3 cellular contexts compared by ENCODE assay signal in the genomic region with DNA sequence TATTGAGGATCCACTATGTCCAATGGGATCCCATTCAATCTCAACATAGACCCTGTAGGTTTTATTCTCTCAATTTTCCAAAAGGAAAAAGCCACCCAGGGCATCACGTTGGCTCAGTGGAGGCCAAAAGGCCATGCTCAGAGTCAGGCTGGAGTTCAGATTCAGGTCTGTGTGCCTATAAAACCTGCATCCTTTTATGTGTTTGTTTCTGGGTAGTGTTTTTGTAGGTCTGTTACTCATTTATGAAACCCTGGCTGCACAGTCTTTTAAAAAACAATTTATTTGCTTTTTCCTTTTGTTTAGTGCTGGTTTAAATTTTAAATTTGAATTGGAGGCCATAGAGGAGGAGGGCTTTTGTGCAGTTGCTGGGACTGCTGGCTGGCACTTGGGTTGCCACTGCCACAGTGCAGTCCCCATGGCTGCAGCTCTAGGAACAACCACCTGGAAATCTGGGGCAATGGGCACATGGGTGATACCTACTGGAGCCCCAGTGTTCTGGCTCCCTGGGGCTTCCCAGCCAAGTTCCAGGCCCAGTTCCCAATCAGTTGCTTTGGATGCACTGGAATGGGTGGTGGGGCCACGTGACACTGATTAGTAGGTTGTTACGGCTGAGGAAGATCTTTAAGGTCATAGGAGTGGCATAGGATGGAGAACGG.
TF ChIP-seq lines count a peak whose summit lies in the region.

No MANE protein-coding gene starts in this region.

TF ChIP-seq in A549, 52 proteins besides CTCF, POLR2A, EP300 and RAD21 (continues in another document):
- no peak for TF ChIP-seq KDM5A (IDR thresholded peaks at IDR 0.05)
- no peak for TF ChIP-seq RNF2 (IDR thresholded peaks at IDR 0.05; ENCODE audit: borderline replicate concordance, low read depth)
- no peak for TF ChIP-seq SREBF2 (IDR thresholded peaks at IDR 0.05)
- TF ChIP-seq ZFP36 (IDR thresholded peaks at IDR 0.05; ENCODE audit: borderline replicate concordance, partially characterized antibody) = no peak
- no peak for TF ChIP-seq EHF (CRISPR knock-in tag; IDR thresholded peaks at IDR 0.05)
- no peak for TF ChIP-seq TP53 (CRISPR knock-in tag; IDR thresholded peaks at IDR 0.05)
- no peak for TF ChIP-seq FOXS1 (CRISPR knock-in tag; IDR thresholded peaks at IDR 0.05)
- TF ChIP-seq, protein P1, sequence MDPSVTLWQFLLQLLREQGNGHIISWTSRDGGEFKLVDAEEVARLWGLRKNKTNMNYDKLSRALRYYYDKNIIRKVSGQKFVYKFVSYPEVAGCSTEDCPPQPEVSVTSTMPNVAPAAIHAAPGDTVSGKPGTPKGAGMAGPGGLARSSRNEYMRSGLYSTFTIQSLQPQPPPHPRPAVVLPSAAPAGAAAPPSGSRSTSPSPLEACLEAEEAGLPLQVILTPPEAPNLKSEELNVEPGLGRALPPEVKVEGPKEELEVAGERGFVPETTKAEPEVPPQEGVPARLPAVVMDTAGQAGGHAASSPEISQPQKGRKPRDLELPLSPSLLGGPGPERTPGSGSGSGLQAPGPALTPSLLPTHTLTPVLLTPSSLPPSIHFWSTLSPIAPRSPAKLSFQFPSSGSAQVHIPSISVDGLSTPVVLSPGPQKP (IDR thresholded peaks at IDR 0.05; ENCODE audit: low read depth, low read length) = no peak
- TF ChIP-seq JUN (IDR thresholded peaks at IDR 0.05) = no peak
- no peak for TF ChIP-seq KDM1A (IDR thresholded peaks at IDR 0.05; ENCODE audit: low read depth)
- TF ChIP-seq, protein P2, sequence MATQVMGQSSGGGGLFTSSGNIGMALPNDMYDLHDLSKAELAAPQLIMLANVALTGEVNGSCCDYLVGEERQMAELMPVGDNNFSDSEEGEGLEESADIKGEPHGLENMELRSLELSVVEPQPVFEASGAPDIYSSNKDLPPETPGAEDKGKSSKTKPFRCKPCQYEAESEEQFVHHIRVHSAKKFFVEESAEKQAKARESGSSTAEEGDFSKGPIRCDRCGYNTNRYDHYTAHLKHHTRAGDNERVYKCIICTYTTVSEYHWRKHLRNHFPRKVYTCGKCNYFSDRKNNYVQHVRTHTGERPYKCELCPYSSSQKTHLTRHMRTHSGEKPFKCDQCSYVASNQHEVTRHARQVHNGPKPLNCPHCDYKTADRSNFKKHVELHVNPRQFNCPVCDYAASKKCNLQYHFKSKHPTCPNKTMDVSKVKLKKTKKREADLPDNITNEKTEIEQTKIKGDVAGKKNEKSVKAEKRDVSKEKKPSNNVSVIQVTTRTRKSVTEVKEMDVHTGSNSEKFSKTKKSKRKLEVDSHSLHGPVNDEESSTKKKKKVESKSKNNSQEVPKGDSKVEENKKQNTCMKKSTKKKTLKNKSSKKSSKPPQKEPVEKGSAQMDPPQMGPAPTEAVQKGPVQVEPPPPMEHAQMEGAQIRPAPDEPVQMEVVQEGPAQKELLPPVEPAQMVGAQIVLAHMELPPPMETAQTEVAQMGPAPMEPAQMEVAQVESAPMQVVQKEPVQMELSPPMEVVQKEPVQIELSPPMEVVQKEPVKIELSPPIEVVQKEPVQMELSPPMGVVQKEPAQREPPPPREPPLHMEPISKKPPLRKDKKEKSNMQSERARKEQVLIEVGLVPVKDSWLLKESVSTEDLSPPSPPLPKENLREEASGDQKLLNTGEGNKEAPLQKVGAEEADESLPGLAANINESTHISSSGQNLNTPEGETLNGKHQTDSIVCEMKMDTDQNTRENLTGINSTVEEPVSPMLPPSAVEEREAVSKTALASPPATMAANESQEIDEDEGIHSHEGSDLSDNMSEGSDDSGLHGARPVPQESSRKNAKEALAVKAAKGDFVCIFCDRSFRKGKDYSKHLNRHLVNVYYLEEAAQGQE (IDR thresholded peaks at IDR 0.05) = no peak
- TF ChIP-seq HEYL (CRISPR knock-in tag; IDR thresholded peaks at IDR 0.05) = no peak
- TF ChIP-seq HOXA7 (CRISPR knock-in tag; IDR thresholded peaks at IDR 0.05) = no peak
- TF ChIP-seq FOSL2 (IDR thresholded peaks at IDR 0.05) = no peak
- no peak for TF ChIP-seq FOSL2 (CRISPR knock-in tag; IDR thresholded peaks at IDR 0.05)
- no peak for TF ChIP-seq RFX5 (IDR thresholded peaks at IDR 0.05)
- no peak for TF ChIP-seq RCOR1 (IDR thresholded peaks at IDR 0.05; ENCODE audit: low read depth, low read length)
- TF ChIP-seq, protein P3, sequence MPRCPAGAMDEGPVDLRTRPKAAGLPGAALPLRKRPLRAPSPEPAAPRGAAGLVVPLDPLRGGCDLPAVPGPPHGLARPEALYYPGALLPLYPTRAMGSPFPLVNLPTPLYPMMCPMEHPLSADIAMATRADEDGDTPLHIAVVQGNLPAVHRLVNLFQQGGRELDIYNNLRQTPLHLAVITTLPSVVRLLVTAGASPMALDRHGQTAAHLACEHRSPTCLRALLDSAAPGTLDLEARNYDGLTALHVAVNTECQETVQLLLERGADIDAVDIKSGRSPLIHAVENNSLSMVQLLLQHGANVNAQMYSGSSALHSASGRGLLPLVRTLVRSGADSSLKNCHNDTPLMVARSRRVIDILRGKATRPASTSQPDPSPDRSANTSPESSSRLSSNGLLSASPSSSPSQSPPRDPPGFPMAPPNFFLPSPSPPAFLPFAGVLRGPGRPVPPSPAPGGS (IDR thresholded peaks at IDR 0.05) = no peak

TF ChIP-seq in IMR-90, 13 proteins besides CTCF, POLR2A, EP300 and RAD21:
- no peak for TF ChIP-seq MAZ (IDR thresholded peaks at IDR 0.05; ENCODE audit: borderline replicate concordance, low read depth, low read length)
- TF ChIP-seq NFE2L2 (IDR thresholded peaks at IDR 0.05; ENCODE audit: low read depth, low read length) = no peak
- no peak for TF ChIP-seq CEBPB (IDR thresholded peaks at IDR 0.05; ENCODE audit: low read depth, low read length)

TF ChIP-seq in HepG2, 621 proteins besides CTCF, POLR2A, EP300 and RAD21 (continues in another document):
- TF ChIP-seq ZNF619 (CRISPR knock-in tag; IDR thresholded peaks at IDR 0.05) = no peak
- no peak for TF ChIP-seq HDAC6 (IDR thresholded peaks at IDR 0.05; ENCODE audit: low read depth, low read length)
- TF ChIP-seq, protein P4, sequence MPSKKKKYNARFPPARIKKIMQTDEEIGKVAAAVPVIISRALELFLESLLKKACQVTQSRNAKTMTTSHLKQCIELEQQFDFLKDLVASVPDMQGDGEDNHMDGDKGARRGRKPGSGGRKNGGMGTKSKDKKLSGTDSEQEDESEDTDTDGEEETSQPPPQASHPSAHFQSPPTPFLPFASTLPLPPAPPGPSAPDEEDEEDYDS (CRISPR knock-in tag; IDR thresholded peaks at IDR 0.05) = peak; percentile 35; the same call in 1 of the 2 replicates
- no peak for TF ChIP-seq ZNF567 (CRISPR knock-in tag; IDR thresholded peaks at IDR 0.05; ENCODE audit: borderline replicate concordance)
- no peak for TF ChIP-seq ZNF274 (CRISPR knock-in tag; IDR thresholded peaks at IDR 0.05)
- no peak for TF ChIP-seq ZNF143 (CRISPR knock-in tag; IDR thresholded peaks at IDR 0.05)
- no peak for TF ChIP-seq WIZ (CRISPR knock-in tag; IDR thresholded peaks at IDR 0.05)
- TF ChIP-seq PHF8 (CRISPR knock-in tag; IDR thresholded peaks at IDR 0.05) = no peak
- peak; percentile 27; the same call in 1 of the 2 replicates for TF ChIP-seq RARA (CRISPR knock-in tag; IDR thresholded peaks at IDR 0.05)
- TF ChIP-seq, protein P5, sequence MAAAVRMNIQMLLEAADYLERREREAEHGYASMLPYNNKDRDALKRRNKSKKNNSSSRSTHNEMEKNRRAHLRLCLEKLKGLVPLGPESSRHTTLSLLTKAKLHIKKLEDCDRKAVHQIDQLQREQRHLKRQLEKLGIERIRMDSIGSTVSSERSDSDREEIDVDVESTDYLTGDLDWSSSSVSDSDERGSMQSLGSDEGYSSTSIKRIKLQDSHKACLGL (CRISPR knock-in tag; IDR thresholded peaks at IDR 0.05) = no peak
- TF ChIP-seq, protein P6, sequence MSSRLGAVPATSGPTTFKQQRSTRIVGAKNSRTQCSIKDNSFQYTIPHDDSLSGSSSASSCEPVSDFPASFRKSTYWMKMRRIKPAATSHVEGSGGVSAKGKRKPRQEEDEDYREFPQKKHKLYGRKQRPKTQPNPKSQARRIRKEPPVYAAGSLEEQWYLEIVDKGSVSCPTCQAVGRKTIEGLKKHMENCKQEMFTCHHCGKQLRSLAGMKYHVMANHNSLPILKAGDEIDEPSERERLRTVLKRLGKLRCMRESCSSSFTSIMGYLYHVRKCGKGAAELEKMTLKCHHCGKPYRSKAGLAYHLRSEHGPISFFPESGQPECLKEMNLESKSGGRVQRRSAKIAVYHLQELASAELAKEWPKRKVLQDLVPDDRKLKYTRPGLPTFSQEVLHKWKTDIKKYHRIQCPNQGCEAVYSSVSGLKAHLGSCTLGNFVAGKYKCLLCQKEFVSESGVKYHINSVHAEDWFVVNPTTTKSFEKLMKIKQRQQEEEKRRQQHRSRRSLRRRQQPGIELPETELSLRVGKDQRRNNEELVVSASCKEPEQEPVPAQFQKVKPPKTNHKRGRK (CRISPR knock-in tag; IDR thresholded peaks at IDR 0.05) = no peak
- TF ChIP-seq, protein P7, sequence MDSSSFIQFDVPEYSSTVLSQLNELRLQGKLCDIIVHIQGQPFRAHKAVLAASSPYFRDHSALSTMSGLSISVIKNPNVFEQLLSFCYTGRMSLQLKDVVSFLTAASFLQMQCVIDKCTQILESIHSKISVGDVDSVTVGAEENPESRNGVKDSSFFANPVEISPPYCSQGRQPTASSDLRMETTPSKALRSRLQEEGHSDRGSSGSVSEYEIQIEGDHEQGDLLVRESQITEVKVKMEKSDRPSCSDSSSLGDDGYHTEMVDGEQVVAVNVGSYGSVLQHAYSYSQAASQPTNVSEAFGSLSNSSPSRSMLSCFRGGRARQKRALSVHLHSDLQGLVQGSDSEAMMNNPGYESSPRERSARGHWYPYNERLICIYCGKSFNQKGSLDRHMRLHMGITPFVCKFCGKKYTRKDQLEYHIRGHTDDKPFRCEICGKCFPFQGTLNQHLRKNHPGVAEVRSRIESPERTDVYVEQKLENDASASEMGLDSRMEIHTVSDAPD (CRISPR knock-in tag; IDR thresholded peaks at IDR 0.05) = no peak
- TF ChIP-seq HOXA5 (CRISPR knock-in tag; IDR thresholded peaks at IDR 0.05) = no peak
- TF ChIP-seq HNRNPL (IDR thresholded peaks at IDR 0.05; ENCODE audit: low read depth, low read length) = 0 out of 2 replicates have a peak, but pooled peaks have one; percentile 24
- TF ChIP-seq KMT2B (CRISPR knock-in tag; IDR thresholded peaks at IDR 0.05) = no peak
- TF ChIP-seq ZNF557 (CRISPR knock-in tag; IDR thresholded peaks at IDR 0.05) = no peak
- TF ChIP-seq CENPT (CRISPR knock-in tag; IDR thresholded peaks at IDR 0.05; ENCODE audit: low read depth) = no peak
- TF ChIP-seq, protein P8, sequence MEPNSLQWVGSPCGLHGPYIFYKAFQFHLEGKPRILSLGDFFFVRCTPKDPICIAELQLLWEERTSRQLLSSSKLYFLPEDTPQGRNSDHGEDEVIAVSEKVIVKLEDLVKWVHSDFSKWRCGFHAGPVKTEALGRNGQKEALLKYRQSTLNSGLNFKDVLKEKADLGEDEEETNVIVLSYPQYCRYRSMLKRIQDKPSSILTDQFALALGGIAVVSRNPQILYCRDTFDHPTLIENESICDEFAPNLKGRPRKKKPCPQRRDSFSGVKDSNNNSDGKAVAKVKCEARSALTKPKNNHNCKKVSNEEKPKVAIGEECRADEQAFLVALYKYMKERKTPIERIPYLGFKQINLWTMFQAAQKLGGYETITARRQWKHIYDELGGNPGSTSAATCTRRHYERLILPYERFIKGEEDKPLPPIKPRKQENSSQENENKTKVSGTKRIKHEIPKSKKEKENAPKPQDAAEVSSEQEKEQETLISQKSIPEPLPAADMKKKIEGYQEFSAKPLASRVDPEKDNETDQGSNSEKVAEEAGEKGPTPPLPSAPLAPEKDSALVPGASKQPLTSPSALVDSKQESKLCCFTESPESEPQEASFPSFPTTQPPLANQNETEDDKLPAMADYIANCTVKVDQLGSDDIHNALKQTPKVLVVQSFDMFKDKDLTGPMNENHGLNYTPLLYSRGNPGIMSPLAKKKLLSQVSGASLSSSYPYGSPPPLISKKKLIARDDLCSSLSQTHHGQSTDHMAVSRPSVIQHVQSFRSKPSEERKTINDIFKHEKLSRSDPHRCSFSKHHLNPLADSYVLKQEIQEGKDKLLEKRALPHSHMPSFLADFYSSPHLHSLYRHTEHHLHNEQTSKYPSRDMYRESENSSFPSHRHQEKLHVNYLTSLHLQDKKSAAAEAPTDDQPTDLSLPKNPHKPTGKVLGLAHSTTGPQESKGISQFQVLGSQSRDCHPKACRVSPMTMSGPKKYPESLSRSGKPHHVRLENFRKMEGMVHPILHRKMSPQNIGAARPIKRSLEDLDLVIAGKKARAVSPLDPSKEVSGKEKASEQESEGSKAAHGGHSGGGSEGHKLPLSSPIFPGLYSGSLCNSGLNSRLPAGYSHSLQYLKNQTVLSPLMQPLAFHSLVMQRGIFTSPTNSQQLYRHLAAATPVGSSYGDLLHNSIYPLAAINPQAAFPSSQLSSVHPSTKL (CRISPR knock-in tag; IDR thresholded peaks at IDR 0.05) = 0 out of 2 replicates have a peak, but pooled peaks have one; percentile 12
- no peak for TF ChIP-seq IRX3 (CRISPR knock-in tag; IDR thresholded peaks at IDR 0.05; ENCODE audit: borderline replicate concordance, low read depth)
- TF ChIP-seq NR2F6 (IDR thresholded peaks at IDR 0.05) = no peak
- peak; percentile 44; the same call in 1 of the 2 replicates for TF ChIP-seq NR2F6 (CRISPR knock-in tag; IDR thresholded peaks at IDR 0.05)
- no peak for TF ChIP-seq ZNF337 (CRISPR knock-in tag; IDR thresholded peaks at IDR 0.05; ENCODE audit: borderline replicate concordance, low read depth)
- no peak for TF ChIP-seq ZNF354B (CRISPR knock-in tag; IDR thresholded peaks at IDR 0.05)
- no peak for TF ChIP-seq KLF11 (CRISPR knock-in tag; IDR thresholded peaks at IDR 0.05)
- TF ChIP-seq ZNF850 (CRISPR knock-in tag; conservative IDR thresholded peaks at IDR 0.05) = no peak
- TF ChIP-seq ZNF501 (CRISPR knock-in tag; IDR thresholded peaks at IDR 0.05) = peak; percentile 31; the same call in 1 of the 2 replicates
- TF ChIP-seq ZNF788 (CRISPR knock-in tag; IDR thresholded peaks at IDR 0.05; ENCODE audit: borderline replicate concordance) = no peak
- no peak for TF ChIP-seq POLR2AphosphoS5 (IDR thresholded peaks at IDR 0.05; ENCODE audit: low read depth, low read length)
- TF ChIP-seq SP140L (CRISPR knock-in tag; IDR thresholded peaks at IDR 0.05; ENCODE audit: borderline replicate concordance) = no peak
- TF ChIP-seq SMAD3 (CRISPR knock-in tag; IDR thresholded peaks at IDR 0.05) = no peak
- TF ChIP-seq, protein P9, sequence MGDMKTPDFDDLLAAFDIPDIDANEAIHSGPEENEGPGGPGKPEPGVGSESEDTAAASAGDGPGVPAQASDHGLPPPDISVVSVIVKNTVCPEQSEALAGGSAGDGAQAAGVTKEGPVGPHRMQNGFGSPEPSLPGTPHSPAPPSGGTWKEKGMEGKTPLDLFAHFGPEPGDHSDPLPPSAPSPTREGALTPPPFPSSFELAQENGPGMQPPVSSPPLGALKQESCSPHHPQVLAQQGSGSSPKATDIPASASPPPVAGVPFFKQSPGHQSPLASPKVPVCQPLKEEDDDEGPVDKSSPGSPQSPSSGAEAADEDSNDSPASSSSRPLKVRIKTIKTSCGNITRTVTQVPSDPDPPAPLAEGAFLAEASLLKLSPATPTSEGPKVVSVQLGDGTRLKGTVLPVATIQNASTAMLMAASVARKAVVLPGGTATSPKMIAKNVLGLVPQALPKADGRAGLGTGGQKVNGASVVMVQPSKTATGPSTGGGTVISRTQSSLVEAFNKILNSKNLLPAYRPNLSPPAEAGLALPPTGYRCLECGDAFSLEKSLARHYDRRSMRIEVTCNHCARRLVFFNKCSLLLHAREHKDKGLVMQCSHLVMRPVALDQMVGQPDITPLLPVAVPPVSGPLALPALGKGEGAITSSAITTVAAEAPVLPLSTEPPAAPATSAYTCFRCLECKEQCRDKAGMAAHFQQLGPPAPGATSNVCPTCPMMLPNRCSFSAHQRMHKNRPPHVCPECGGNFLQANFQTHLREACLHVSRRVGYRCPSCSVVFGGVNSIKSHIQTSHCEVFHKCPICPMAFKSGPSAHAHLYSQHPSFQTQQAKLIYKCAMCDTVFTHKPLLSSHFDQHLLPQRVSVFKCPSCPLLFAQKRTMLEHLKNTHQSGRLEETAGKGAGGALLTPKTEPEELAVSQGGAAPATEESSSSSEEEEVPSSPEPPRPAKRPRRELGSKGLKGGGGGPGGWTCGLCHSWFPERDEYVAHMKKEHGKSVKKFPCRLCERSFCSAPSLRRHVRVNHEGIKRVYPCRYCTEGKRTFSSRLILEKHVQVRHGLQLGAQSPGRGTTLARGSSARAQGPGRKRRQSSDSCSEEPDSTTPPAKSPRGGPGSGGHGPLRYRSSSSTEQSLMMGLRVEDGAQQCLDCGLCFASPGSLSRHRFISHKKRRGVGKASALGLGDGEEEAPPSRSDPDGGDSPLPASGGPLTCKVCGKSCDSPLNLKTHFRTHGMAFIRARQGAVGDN (CRISPR knock-in tag; IDR thresholded peaks at IDR 0.05) = peak; percentile 55
- no peak for TF ChIP-seq FOXK2 (IDR thresholded peaks at IDR 0.05)
